12 cellular contexts compared by ENCODE assay signal in the genomic region with DNA sequence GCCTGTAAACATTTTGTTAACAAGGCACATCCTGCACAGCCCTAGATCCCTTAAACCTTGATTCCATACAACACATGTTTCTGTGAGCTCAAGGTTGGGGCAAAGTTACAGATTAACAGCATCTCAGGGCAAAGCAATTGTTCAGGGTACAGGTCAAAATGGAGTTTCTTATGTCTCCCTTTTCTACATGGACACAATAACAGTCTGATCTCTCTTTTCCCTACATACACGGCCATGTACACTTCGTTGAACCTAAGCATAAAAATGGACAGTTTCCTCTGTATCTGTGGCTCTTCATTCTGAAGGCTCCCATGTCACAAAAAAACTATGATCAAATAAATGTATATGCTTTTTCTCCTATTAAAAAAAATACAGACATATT. TPM values are rescaled to one million over a fixed set of nuclear protein-coding genes. Genes with fewer than 3 reads are reported as not detected.
DNase-seq lines count a peak whose midpoint lies in the region; ATAC-seq, FAIRE-seq and TF ChIP-seq lines count a peak whose summit lies in the region.
"Not testable (repeated sequence)": the region's sequence is repeated elsewhere in the genome, so short reads cannot be mapped to it uniquely, and the experiment has no call there.
"Had no signal": no experiment of that assay in that cellular context is flagged by ENCODE, and none has a peak within 500 bp of the region (broad histone marks: within the 10 kb centered on the region; RNA-seq: fewer than 3 reads in every experiment).

No MANE protein-coding gene starts in this region.

- peaks cover 11% of the 10 kb centered on the region for H3K36me3 Mint-ChIP-seq in activated T-helper 17 cell treated with anti-CD3 and anti-CD28 coated beads, Interleukin-2, amount 50 U/mL, for 72 hours (ENCODE audit: low read depth)
- H3K36me3 Mint-ChIP-seq in memory B cell; stimulated activated memory B cell treated with anti-CD40 and anti-IgM and Interleukin-4, amounts not matched to agents 10 μg/mL and 1 μg/mL and 100 μg/mL, for 72 hours; type B pancreatic cell: not testable (repeated sequence)

- H3K27ac ChIP-seq in OCI-LY1 (ENCODE audit: low read depth, low read length, poor library complexity, severe bottlenecking): peak overlapping the region; percentile 17
- H3K27ac ChIP-seq in esophagus squamous epithelium: peak overlapping the region in 3 of 4 donors; percentile 85 to 89 (median 89)
- H3K27ac ChIP-seq in pancreas: peak overlapping the region in 3 of 4 donors; percentile 17 to 95 (median 88)

- H2AFZ ChIP-seq in OCI-LY1 (ENCODE audit: low read length): not testable (repeated sequence)

- DNase-seq in esophagus squamous epithelium (lab: John Stamatoyannopoulos, UW); memory B cell (ENCODE audit: low spot score in 2 of 2); pancreas; type B pancreatic cell (ENCODE audit: extremely low spot score, unreplicated experiment): not testable (repeated sequence)

- not testable (repeated sequence) for H4K20me1 ChIP-seq in OCI-LY1 (ENCODE audit: insufficient read depth, low read length)

- H3K36me3 ChIP-seq in OCI-LY1 (ENCODE audit: insufficient read depth, low read length); esophagus squamous epithelium; pancreas: not testable (repeated sequence)

- not testable (repeated sequence) for H3K4me3 Mint-ChIP-seq in activated T-helper 17 cell treated with anti-CD3 and anti-CD28 coated beads, Interleukin-2, amount 50 U/mL, for 72 hours; memory B cell; stimulated activated memory B cell treated with anti-CD40 and anti-IgM and Interleukin-4, amounts not matched to agents 10 μg/mL and 1 μg/mL and 100 μg/mL, for 72 hours
- peak overlapping the region; percentile 1 for H3K4me3 Mint-ChIP-seq in type B pancreatic cell

- H3K27me3 ChIP-seq in OCI-LY1 (ENCODE audit: insufficient read depth, low read length); esophagus squamous epithelium; pancreas: not testable (repeated sequence)

- FAIRE-seq in pancreas (lab: Jason Lieb, UNC): not testable (repeated sequence)

- peak overlapping the region; percentile 17 for H3K27ac Mint-ChIP-seq in activated T-helper 17 cell treated with anti-CD3 and anti-CD28 coated beads, Interleukin-2, amount 50 U/mL, for 72 hours
- H3K27ac Mint-ChIP-seq in memory B cell (peak overlapping the region; percentile 68), type B pancreatic cell (peak overlapping the region; percentile 91)
- peak overlapping the region; percentile 45 for H3K27ac Mint-ChIP-seq in stimulated activated memory B cell treated with anti-CD40 and anti-IgM and Interleukin-4, amounts not matched to agents 10 μg/mL and 1 μg/mL and 100 μg/mL, for 72 hours

- not testable (repeated sequence) for H3K9me2 ChIP-seq in OCI-LY1 (ENCODE audit: low read depth, low read length)

- intact Hi-C loops in esophagus squamous epithelium (cut with DNase I); pancreas (cut with DNase I): not testable (repeated sequence)

- not testable (repeated sequence) for H3F3A ChIP-seq in OCI-LY1 (ENCODE audit: insufficient read depth, low read length)

- not testable (repeated sequence) for H3K4me1 Mint-ChIP-seq in activated T-helper 17 cell treated with anti-CD3 and anti-CD28 coated beads, Interleukin-2, amount 50 U/mL, for 72 hours
- H3K4me1 Mint-ChIP-seq in memory B cell: peaks cover 20% of the 10 kb centered on the region
- peaks cover 24% of the 10 kb centered on the region for H3K4me1 Mint-ChIP-seq in stimulated activated memory B cell treated with anti-CD40 and anti-IgM and Interleukin-4, amounts not matched to agents 10 μg/mL and 1 μg/mL and 100 μg/mL, for 72 hours
- H3K4me1 Mint-ChIP-seq in type B pancreatic cell (ENCODE audit: unreplicated experiment): peaks cover 29% of the 10 kb centered on the region

- ATAC-seq in activated T-helper 17 cell treated with anti-CD3 and anti-CD28 coated beads, Interleukin-2, amount 50 U/mL, for 72 hours (replicated peaks); memory B cell (ENCODE audit: low read depth); pancreas; stimulated activated memory B cell treated with anti-CD40 and anti-IgM and Interleukin-4, amounts not matched to agents 10 μg/mL and 1 μg/mL and 100 μg/mL, for 72 hours: not testable (repeated sequence)

- TF ChIP-seq CTCF in OCI-LY1 (IDR thresholded peaks at IDR 0.05; ENCODE audit: low read length); esophagus squamous epithelium (IDR thresholded peaks at IDR 0.05); pancreas (IDR thresholded peaks at IDR 0.05); type B pancreatic cell (conservative IDR thresholded peaks at IDR 0.05): not testable (repeated sequence)

- H3K4me2 ChIP-seq in OCI-LY1 (ENCODE audit: low read length): not testable (repeated sequence)

- not testable (repeated sequence) for H3K9ac ChIP-seq in OCI-LY1 (ENCODE audit: low read length)

- not testable (repeated sequence) for TF ChIP-seq POLR2A in esophagus squamous epithelium (IDR thresholded peaks at IDR 0.05)

- WGBS in esophagus squamous epithelium, 2 donors: 86 to 88% methylated on average over 2 of the region's 2 CpGs
- 41 to 44% methylated on average over 2 of the region's 2 CpGs for WGBS in pancreas, 2 donors

- H3K4me3 ChIP-seq in OCI-LY1 (ENCODE audit: low read depth, low read length, poor library complexity, severe bottlenecking); esophagus squamous epithelium; pancreas: not testable (repeated sequence)

- peaks cover 26% of the 10 kb centered on the region for H3K4me1 ChIP-seq in OCI-LY1 (ENCODE audit: insufficient read depth, low read length, severe bottlenecking)
- H3K4me1 ChIP-seq in esophagus squamous epithelium: peaks cover 15 to 72% (median 21%) of the 10 kb centered on the region in 3 donors
- H3K4me1 ChIP-seq in pancreas: peaks cover 41 to 57% (median 52%) of the 10 kb centered on the region in 3 donors

- H3K9me3 ChIP-seq in OCI-LY1 (ENCODE audit: low read length); esophagus squamous epithelium; pancreas: not testable (repeated sequence)

- H3K27me3 Mint-ChIP-seq in activated T-helper 17 cell treated with anti-CD3 and anti-CD28 coated beads, Interleukin-2, amount 50 U/mL, for 72 hours; memory B cell; stimulated activated memory B cell treated with anti-CD40 and anti-IgM and Interleukin-4, amounts not matched to agents 10 μg/mL and 1 μg/mL and 100 μg/mL, for 72 hours; type B pancreatic cell: not testable (repeated sequence)

- not testable (repeated sequence) for H3K79me2 ChIP-seq in OCI-LY1 (ENCODE audit: insufficient read depth, low read length)

- H3K9me3 Mint-ChIP-seq in activated T-helper 17 cell treated with anti-CD3 and anti-CD28 coated beads, Interleukin-2, amount 50 U/mL, for 72 hours; memory B cell; stimulated activated memory B cell treated with anti-CD40 and anti-IgM and Interleukin-4, amounts not matched to agents 10 μg/mL and 1 μg/mL and 100 μg/mL, for 72 hours; type B pancreatic cell: not testable (repeated sequence)

RNA-seq across cellular contexts. Expression of a gene that starts 3.0 kb away (rescaled TPM):
- total RNA-seq in activated T-helper 17 cell treated with anti-CD3 and anti-CD28 coated beads, Interleukin-2, amount 50 U/mL, for 72 hours: 10 to 100 TPM; 15.2 to 19.4 TPM
- total RNA-seq in esophagus squamous epithelium: 10 to 100 TPM; 35.9 to 84.2 (median 46.4) TPM
- 10 to 100 TPM; 18.8 to 44.0 (median 26.3) TPM for total RNA-seq in pancreas
- 10 to 100 TPM; 76.0 to 80.6 TPM for polyA plus RNA-seq in pancreas
- total RNA-seq in type B pancreatic cell (ENCODE audit: low replicate concordance): 33.9 and 53.1 TPM in 2 replicates

RNA-seq across cellular contexts. Expression of a gene that starts 21.3 kb away (rescaled TPM):
- total RNA-seq in activated T-helper 17 cell treated with anti-CD3 and anti-CD28 coated beads, Interleukin-2, amount 50 U/mL, for 72 hours: 10 to 100 TPM; 24.8 to 30.5 TPM
- total RNA-seq in esophagus squamous epithelium: 10 to 100 TPM; 19.1 to 52.0 (median 33.5) TPM
- total RNA-seq in pancreas: 10 to 100 TPM; 35.7 to 60.3 (median 43.8) TPM
- 10 to 100 TPM; 43.3 to 46.5 TPM for polyA plus RNA-seq in pancreas
- 41.4 and 57.0 TPM in 2 replicates for total RNA-seq in type B pancreatic cell (ENCODE audit: low replicate concordance)

RNA-seq across cellular contexts. Expression of a gene that starts 30.5 kb away (rescaled TPM):
- 10 to 100 TPM in 1 of 2 donors, 1 to 10 TPM in 1; 3.2 to 25.9 TPM for total RNA-seq in activated T-helper 17 cell treated with anti-CD3 and anti-CD28 coated beads, Interleukin-2, amount 50 U/mL, for 72 hours
- total RNA-seq in esophagus squamous epithelium: 10 to 100 TPM; 18.1 to 50.1 (median 37.6) TPM
- 10 to 100 TPM; 15.2 to 35.9 (median 22.7) TPM for total RNA-seq in pancreas
- polyA plus RNA-seq in pancreas: 10 to 100 TPM; 12.5 to 19.7 TPM
- total RNA-seq in type B pancreatic cell (ENCODE audit: low replicate concordance): 9.0 and 22.6 TPM in 2 replicates
- total RNA-seq: CD4-positive, alpha-beta T cell; Daoy; GM23248; H4 had no signal
- polyA plus RNA-seq: BJ, GM23248 had no signal

RNA-seq across cellular contexts. Expression of a gene that starts 30.7 kb away (rescaled TPM):
- total RNA-seq in activated T-helper 17 cell treated with anti-CD3 and anti-CD28 coated beads, Interleukin-2, amount 50 U/mL, for 72 hours: 10 to 100 TPM; 35.5 to 85.2 TPM
- total RNA-seq in esophagus squamous epithelium (10 to 100 TPM; 16.6 to 61.4 (median 51.9) TPM), pancreas (10 to 100 TPM in 5 of 6 donors, 1 to 10 TPM in 1; 8.7 to 19.1 (median 14.0) TPM), type B pancreatic cell (ENCODE audit: low replicate concordance) (43.2 and 54.9 TPM in 2 replicates)
- polyA plus RNA-seq in pancreas: 10 to 100 TPM in 1 of 2 donors, 1 to 10 TPM in 1; 9.1 to 14.3 TPM

RNA-seq across cellular contexts. Expression of a gene that starts 30.7 kb away (rescaled TPM):
- under 1 TPM; 0.69 to 0.76 TPM for total RNA-seq in activated T-helper 17 cell treated with anti-CD3 and anti-CD28 coated beads, Interleukin-2, amount 50 U/mL, for 72 hours
- under 1 TPM; 0.32 to 0.79 (median 0.38) TPM for total RNA-seq in esophagus squamous epithelium
- total RNA-seq in pancreas: under 1 TPM; 0.18 to 0.55 (median 0.42) TPM
- 1 to 10 TPM in 1 of 2 donors, under 1 TPM in 1; 0.68 to 1.5 TPM for polyA plus RNA-seq in pancreas
- 0.80 and 0.88 TPM in 2 replicates for total RNA-seq in type B pancreatic cell (ENCODE audit: low replicate concordance)

Comparison
In these comparisons a context has a peak if more than half of its experiments do, and no peak if none do; other contexts are left out.
1. H3K27ac ChIP-seq: peak in every context shown above with its lines; median percentile 89 in esophagus squamous epithelium; 88 in pancreas; 17 in OCI-LY1.
2. H3K27ac Mint-ChIP-seq: peak in every context shown above with its lines; median percentile 91 in type B pancreatic cell; 68 in memory B cell; 45 in stimulated activated memory B cell treated with anti-CD40 and anti-IgM and Interleukin-4, amounts not matched to agents 10 μg/mL and 1 μg/mL and 100 μg/mL, for 72 hours; 17 in activated T-helper 17 cell treated with anti-CD3 and anti-CD28 coated beads, Interleukin-2, amount 50 U/mL, for 72 hours.